Comparison of ENCODE assay signal across 12 cellular contexts in the genomic region with DNA sequence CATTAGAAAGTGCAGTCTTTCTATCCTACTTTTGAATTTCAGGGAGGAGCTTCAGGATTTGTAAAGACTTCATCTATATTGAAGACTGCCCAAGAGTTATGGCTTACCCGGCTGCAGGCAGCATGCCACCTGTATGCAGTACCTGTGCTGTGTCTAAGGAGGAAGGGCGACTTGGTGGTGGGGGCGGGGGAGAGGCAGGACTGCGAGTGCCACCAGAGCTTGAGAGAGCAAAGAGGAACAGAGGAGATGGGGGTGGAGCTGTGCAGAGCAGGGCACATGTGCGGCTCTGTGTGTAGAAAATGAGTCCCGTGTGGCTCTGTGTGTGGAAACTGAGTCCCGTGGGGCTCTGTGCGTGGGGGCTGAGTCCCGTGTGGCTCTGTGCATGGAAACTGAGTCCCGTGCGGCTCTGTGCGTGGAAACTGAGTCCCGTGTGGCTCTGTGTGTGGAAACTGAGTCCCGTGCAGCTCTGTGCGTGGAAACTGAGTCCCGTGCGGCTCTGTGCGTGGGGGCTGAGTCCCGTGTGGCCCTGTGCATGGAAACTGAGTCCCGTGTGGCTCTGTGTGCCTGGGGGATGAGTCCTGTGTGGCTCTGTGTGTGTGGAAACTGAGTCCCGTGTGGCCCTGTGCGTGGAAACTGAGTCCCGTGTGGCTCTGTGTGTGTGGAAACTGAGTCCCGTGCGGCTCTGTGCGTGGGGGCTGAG. TPM values are rescaled to one million over a fixed set of nuclear protein-coding genes. Genes with fewer than 3 reads are reported as not detected.
DNase-seq lines count a peak whose midpoint lies in the region; ATAC-seq and TF ChIP-seq lines count a peak whose summit lies in the region.
"Had no signal": no experiment of that assay in that cellular context is flagged by ENCODE, and none has a peak within 500 bp of the region (broad histone marks: within the 10 kb centered on the region; RNA-seq: fewer than 3 reads in every experiment).

No MANE protein-coding gene starts in this region.

- TF ChIP-seq POLR2A in transverse colon (IDR thresholded peaks at IDR 0.05), result no peak

- peak overlapping the region; percentile 60 for H3K27ac ChIP-seq in muscle layer of colon (ENCODE audit: low read depth, low read length)
- H3K27ac ChIP-seq in transverse colon, result peak overlapping the region; percentile 25 to 69 (median 58)
- H3K27ac ChIP-seq: hepatocyte, PC-9 had no signal

- WGBS in transverse colon (ENCODE audit: low coverage in 1 of 2), 2 donors, result 81 to 89% methylated on average over 6 to 26 of the region's 26 CpGs

- ATAC-seq in activated CD8-positive, alpha-beta T cell treated with anti-CD3 and anti-CD28 coated beads for 36 hours, result peak; percentile 18

- H3K27me3 ChIP-seq in muscle layer of colon (ENCODE audit: control insufficient read depth in 1 of 2, insufficient read depth in 2 of 2, low read length in 2 of 2) (no peaks in the 10 kb centered on the region), transverse colon (no peaks in the 10 kb centered on the region)
- H3K27me3 ChIP-seq: hepatocyte had no signal

- no peaks in the 10 kb centered on the region for H3K9me3 ChIP-seq in muscle layer of colon (ENCODE audit: low read length)
- no peaks in the 10 kb centered on the region for H3K9me3 ChIP-seq in transverse colon

- intact Hi-C loops in activated naive CD4-positive, alpha-beta T cell treated with anti-CD3 and anti-CD28 coated beads for 36 hours (cut with micrococcal nuclease), result no loop called here
- intact Hi-C loops in activated CD8-positive, alpha-beta T cell treated with anti-CD3 and anti-CD28 coated beads for 36 hours (cut with micrococcal nuclease), result no loop called here
- intact Hi-C loops in transverse colon (cut with DNase I; ENCODE audit: low total_unique reads), result no loop called here

- no peaks in the 10 kb centered on the region for H3K36me3 Mint-ChIP-seq in activated naive CD4-positive, alpha-beta T cell treated with anti-CD3 and anti-CD28 coated beads, Interleukin-2, amount 50 U/mL, for 24 hours
- H3K36me3 Mint-ChIP-seq in activated naive CD4-positive, alpha-beta T cell treated with anti-CD3 and anti-CD28 coated beads for 36 hours (ENCODE audit: low read depth), result no peaks in the 10 kb centered on the region
- no peaks in the 10 kb centered on the region for H3K36me3 Mint-ChIP-seq in activated CD8-positive, alpha-beta T cell treated with anti-CD3 and anti-CD28 coated beads for 36 hours (ENCODE audit: low read depth)

- POLR2A ChIA-PET in activated CD8-positive, alpha-beta T cell treated with anti-CD3 and anti-CD28 coated beads for 36 hours (lab: Charles Lee), result interaction anchor here (0.6 to 1.7 kb wide), 4 partner anchors 12 to 36 kb away, joined by 3 to 5 read pairs (median 3); no protein-coding TSS in a partner anchor

- in situ Hi-C loops in transverse colon (cut with MboI; ENCODE audit: low pct_ligation_motif_present in 1 of 4, low pct_unique_long_range_greater_than_20kb in 1 of 4, low sequenced_read_pairs in 3 of 4), result no loop called here
- in situ Hi-C loops in ACHN (cut with HindIII; ENCODE audit: low pct_ligation_motif_present, low pct_unique_long_range_greater_than_20kb, low sequenced_read_pairs), result no loop called here

- no peaks in the 10 kb centered on the region for H3K27me3 Mint-ChIP-seq in activated naive CD4-positive, alpha-beta T cell treated with anti-CD3 and anti-CD28 coated beads, Interleukin-2, amount 50 U/mL, for 24 hours
- no peaks in the 10 kb centered on the region for H3K27me3 Mint-ChIP-seq in activated naive CD4-positive, alpha-beta T cell treated with anti-CD3 and anti-CD28 coated beads for 36 hours (ENCODE audit: low read depth)
- no peaks in the 10 kb centered on the region for H3K27me3 Mint-ChIP-seq in activated CD8-positive, alpha-beta T cell treated with anti-CD3 and anti-CD28 coated beads for 36 hours

- peaks cover 48% of the 10 kb centered on the region for H3K4me1 Mint-ChIP-seq in activated naive CD4-positive, alpha-beta T cell treated with anti-CD3 and anti-CD28 coated beads, Interleukin-2, amount 50 U/mL, for 24 hours
- H3K4me1 Mint-ChIP-seq in activated naive CD4-positive, alpha-beta T cell treated with anti-CD3 and anti-CD28 coated beads for 36 hours (ENCODE audit: low read depth), result peaks cover 44% of the 10 kb centered on the region
- H3K4me1 Mint-ChIP-seq in activated CD8-positive, alpha-beta T cell treated with anti-CD3 and anti-CD28 coated beads for 36 hours (ENCODE audit: low read depth), result peaks cover 48% of the 10 kb centered on the region

- peak overlapping the region; percentile 41 for H3K27ac Mint-ChIP-seq in activated naive CD4-positive, alpha-beta T cell treated with anti-CD3 and anti-CD28 coated beads, Interleukin-2, amount 50 U/mL, for 24 hours
- no peak overlapping the region for H3K27ac Mint-ChIP-seq in activated naive CD4-positive, alpha-beta T cell treated with anti-CD3 and anti-CD28 coated beads for 36 hours
- H3K27ac Mint-ChIP-seq in activated CD8-positive, alpha-beta T cell treated with anti-CD3 and anti-CD28 coated beads for 36 hours, result peak overlapping the region; percentile 27

- H3K4me3 ChIP-seq in muscle layer of colon (ENCODE audit: low read depth in 1 of 2, low read length in 2 of 2), result no peak overlapping the region
- no peak overlapping the region for H3K4me3 ChIP-seq in transverse colon
- H3K4me3 ChIP-seq: hepatocyte, PC-9 had no signal

- no peak for TF ChIP-seq CTCF in activated CD8-positive, alpha-beta T cell treated with anti-CD3 and anti-CD28 coated beads for 36 hours (IDR thresholded peaks at IDR 0.05)
- TF ChIP-seq CTCF in transverse colon (IDR thresholded peaks at IDR 0.05), result no peak

- CTCF ChIA-PET in activated naive CD4-positive, alpha-beta T cell treated with anti-CD3 and anti-CD28 coated beads for 36 hours (lab: Charles Lee), result interaction anchor here (0.7 kb wide), 1 partner anchor 32 kb away, joined by 3 read pairs; no protein-coding TSS in a partner anchor
- CTCF ChIA-PET in activated CD8-positive, alpha-beta T cell treated with anti-CD3 and anti-CD28 coated beads for 36 hours (lab: Charles Lee), result interaction anchor here (2.1 kb wide), 1 partner anchor 46 kb away, joined by 7 read pairs; no protein-coding TSS in a partner anchor

- no peak overlapping the region for H3K9ac ChIP-seq in muscle layer of colon (ENCODE audit: low read length)

- no peak for TF ChIP-seq EP300 in transverse colon (IDR thresholded peaks at IDR 0.05; ENCODE audit: low read depth)

- H3K9me3 Mint-ChIP-seq in activated naive CD4-positive, alpha-beta T cell treated with anti-CD3 and anti-CD28 coated beads, Interleukin-2, amount 50 U/mL, for 24 hours, result no peaks in the 10 kb centered on the region
- H3K9me3 Mint-ChIP-seq in activated naive CD4-positive, alpha-beta T cell treated with anti-CD3 and anti-CD28 coated beads for 36 hours, result no peaks in the 10 kb centered on the region
- H3K9me3 Mint-ChIP-seq in activated CD8-positive, alpha-beta T cell treated with anti-CD3 and anti-CD28 coated beads for 36 hours, result no peaks in the 10 kb centered on the region

- no peaks in the 10 kb centered on the region for H3K36me3 ChIP-seq in muscle layer of colon (ENCODE audit: insufficient read depth, low read length)
- H3K36me3 ChIP-seq in transverse colon, result no peaks in the 10 kb centered on the region

- H3K4me1 ChIP-seq in muscle layer of colon (ENCODE audit: insufficient read depth, low read length) (peaks cover 65% of the 10 kb centered on the region), transverse colon (peaks cover 13 to 51% (median 36%) of the 10 kb centered on the region in 4 donors)

- DNase-seq in activated naive CD4-positive, alpha-beta T cell treated with anti-CD3 and anti-CD28 coated beads for 36 hours, result no peak
- DNase-seq in activated CD8-positive, alpha-beta T cell treated with anti-CD3 and anti-CD28 coated beads for 36 hours, result peak; percentile 60
- no peak for DNase-seq in transverse colon
- no peak for DNase-seq in superior temporal gyrus (ENCODE audit: extremely low spot score)
- no peak for DNase-seq in NCI-H146 treated with DMSO at 0.1 percent for 48 hours (lab: John Stamatoyannopoulos, UW; ENCODE audit: unreplicated experiment)
- DNase-seq in ACHN, result no peak
- DNase-seq: mesenchymal stem cell, PC-9, T-helper 2 cell had no signal

- H3K4me3 Mint-ChIP-seq in activated naive CD4-positive, alpha-beta T cell treated with anti-CD3 and anti-CD28 coated beads, Interleukin-2, amount 50 U/mL, for 24 hours, result no peak overlapping the region
- no peak overlapping the region for H3K4me3 Mint-ChIP-seq in activated naive CD4-positive, alpha-beta T cell treated with anti-CD3 and anti-CD28 coated beads for 36 hours
- no peak overlapping the region for H3K4me3 Mint-ChIP-seq in activated CD8-positive, alpha-beta T cell treated with anti-CD3 and anti-CD28 coated beads for 36 hours

RNA-seq across cellular contexts. Expression of a gene that starts 43.2 kb away (rescaled TPM):
- 10 to 100 TPM; 19.4 to 21.3 TPM for total RNA-seq in activated naive CD4-positive, alpha-beta T cell treated with anti-CD3 and anti-CD28 coated beads for 36 hours
- 10 to 100 TPM; 37.3 to 38.5 TPM for total RNA-seq in activated CD8-positive, alpha-beta T cell treated with anti-CD3 and anti-CD28 coated beads for 36 hours
- 100 to 1,000 TPM in 1 of 4 donors, 10 to 100 TPM in 3; 34.8 to 277 (median 60.6) TPM for total RNA-seq in transverse colon
